In genomic region chr7:159126496-159127345, GRCh38 we compare ENCODE assay signal across 17 cellular contexts. TPM values are rescaled to one million over a fixed set of nuclear protein-coding genes. Genes with fewer than 3 reads are reported as not detected.
"Had no signal": no experiment of that assay in that cellular context is flagged by ENCODE, and none has a peak within 500 bp of the region (broad histone marks: within the 10 kb centered on the region; RNA-seq: fewer than 3 reads in every experiment).

No MANE protein-coding gene starts in this region.

- H3K4me3 Mint-ChIP-seq: mesothelial cell of epicardium had no signal

- H3K36me3 ChIP-seq: brain microvascular endothelial cell, esophagus muscularis mucosa, prostate gland, upper lobe of right lung had no signal

- H3K27ac ChIP-seq: brain microvascular endothelial cell, esophagus muscularis mucosa, prostate gland, upper lobe of right lung had no signal

- H3K36me3 Mint-ChIP-seq: mesothelial cell of epicardium had no signal

- DNase-seq: activated CD4-positive, alpha-beta T cell treated with anti-CD3 and anti-CD28 coated beads, Interleukin-2, amount 50 U/mL, for 48 hours; activated naive CD4-positive, alpha-beta T cell treated with anti-CD3 and anti-CD28 coated beads, Interleukin-2, amount 50 U/mL, for 16 hours; amygdala; brain microvascular endothelial cell; cerebellar nuclear complex; SIG-M5; stimulated activated CD4-positive, alpha-beta T cell treated with anti-CD3 and anti-CD28 coated beads, Interleukin-2, amount 100 ng/mL, for 48 hours; stimulated activated naive CD4-positive, alpha-beta T cell treated with Interleukin-2 at 50 U/mL for 16 hours; upper lobe of right lung had no signal

- H3K27me3 ChIP-seq: brain microvascular endothelial cell had no signal

- H3K9me3 ChIP-seq: esophagus muscularis mucosa, prostate gland, upper lobe of right lung had no signal

- H3K4me1 ChIP-seq: prostate gland, upper lobe of right lung had no signal

- H3K9me3 Mint-ChIP-seq: mesothelial cell of epicardium had no signal

- H3K4me3 ChIP-seq: esophagus muscularis mucosa, prostate gland, upper lobe of right lung had no signal

- ATAC-seq: sciatic nerve, upper lobe of right lung had no signal

- H3K27ac Mint-ChIP-seq: mesothelial cell of epicardium had no signal

RNA-seq across cellular contexts. Expression of gene VIPR2, which starts 17.9 kb away (rescaled TPM):
- total RNA-seq: dermis microvascular lymphatic vessel endothelial cell, fibroblast of villous mesenchyme, myocyte had no signal
- polyA plus RNA-seq: keratinocyte had no signal
